ENCODE assay signal across 13 cellular contexts in the genomic region with DNA sequence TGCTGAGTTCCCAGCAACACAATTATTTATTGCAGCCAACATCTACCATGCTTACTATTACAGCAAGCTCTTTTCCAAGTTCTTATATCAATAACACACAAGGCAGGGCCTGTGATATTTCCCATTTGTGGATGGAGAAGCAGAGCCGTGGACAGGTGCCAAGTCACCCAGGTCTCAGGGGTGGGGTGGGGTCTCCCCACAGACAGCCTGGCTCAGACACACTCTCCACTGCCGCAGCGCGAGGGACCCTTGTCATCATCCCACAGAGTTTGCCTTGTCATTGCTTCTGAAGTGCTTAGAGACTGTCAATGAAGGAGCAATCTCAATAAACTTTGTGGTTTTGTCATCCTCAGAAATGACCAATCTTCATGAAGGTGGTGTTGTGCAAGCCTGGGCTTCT.
"Had no signal": no experiment of that assay in that cellular context is flagged by ENCODE, and none has a peak within 500 bp of the region (broad histone marks: within the 10 kb centered on the region; RNA-seq: fewer than 3 reads in every experiment).

No MANE protein-coding gene starts in this region.

- H3K36me3 Mint-ChIP-seq: stimulated activated effector memory CD8-positive, alpha-beta T cell treated with anti-CD3 and anti-CD28 coated beads, Interleukin-12 subunit alpha, Interleukin-12 subunit beta, amount 100 ng/mL, for 72 hours had no signal

- H3K27ac ChIP-seq: neural progenitor cell, parathyroid adenoma, upper lobe of left lung had no signal

- H3K9me3 ChIP-seq: upper lobe of left lung had no signal

- H3K4me1 Mint-ChIP-seq: stimulated activated effector memory CD8-positive, alpha-beta T cell treated with anti-CD3 and anti-CD28 coated beads, Interleukin-12 subunit alpha, Interleukin-12 subunit beta, amount 100 ng/mL, for 72 hours had no signal

- H3K27ac Mint-ChIP-seq: activated naive CD4-positive, alpha-beta T cell treated with anti-CD3 and anti-CD28 coated beads, Interleukin-2, amount 50 U/mL, for 72 hours; stimulated activated effector memory CD8-positive, alpha-beta T cell treated with anti-CD3 and anti-CD28 coated beads, Interleukin-12 subunit alpha, Interleukin-12 subunit beta, amount 100 ng/mL, for 72 hours had no signal

- H3K4me3 Mint-ChIP-seq: brain; neural progenitor cell; stimulated activated effector memory CD8-positive, alpha-beta T cell treated with anti-CD3 and anti-CD28 coated beads, Interleukin-12 subunit alpha, Interleukin-12 subunit beta, amount 100 ng/mL, for 72 hours had no signal

- H3K9me3 Mint-ChIP-seq: activated naive CD4-positive, alpha-beta T cell treated with anti-CD3 and anti-CD28 coated beads, Interleukin-2, amount 50 U/mL, for 72 hours; stimulated activated effector memory CD8-positive, alpha-beta T cell treated with anti-CD3 and anti-CD28 coated beads, Interleukin-12 subunit alpha, Interleukin-12 subunit beta, amount 100 ng/mL, for 72 hours had no signal

- DNase-seq: activated effector memory CD4-positive, alpha-beta T cell treated with anti-CD3 and anti-CD28 coated beads, Interleukin-2, amount 50 U/mL, for 16 hours; activated T-cell treated with anti-CD3 and anti-CD28 coated beads, Interleukin-2, amount 50 U/mL, for 1 hour; amniotic stem cell; foreskin fibroblast; T-helper 2 cell; upper lobe of left lung had no signal

- H3K4me3 ChIP-seq: neural progenitor cell, upper lobe of left lung had no signal

- ATAC-seq: activated CD4-positive, CD25-positive, alpha-beta regulatory T cell treated with anti-CD3 and anti-CD28 coated beads, Interleukin-2, amount 50 U/mL, for 24 hours; activated naive CD4-positive, alpha-beta T cell treated with anti-CD3 and anti-CD28 coated beads, Interleukin-2, amount 50 U/mL, for 72 hours; esophagus mucosa; stimulated activated effector memory CD8-positive, alpha-beta T cell treated with anti-CD3 and anti-CD28 coated beads, Interleukin-12 subunit alpha, Interleukin-12 subunit beta, amount 100 ng/mL, for 72 hours had no signal

- H3K36me3 ChIP-seq: neural progenitor cell, upper lobe of left lung had no signal

- H3K27me3 ChIP-seq: neural progenitor cell, upper lobe of left lung had no signal

- H3K27me3 Mint-ChIP-seq: brain had no signal
